In the genomic region with DNA sequence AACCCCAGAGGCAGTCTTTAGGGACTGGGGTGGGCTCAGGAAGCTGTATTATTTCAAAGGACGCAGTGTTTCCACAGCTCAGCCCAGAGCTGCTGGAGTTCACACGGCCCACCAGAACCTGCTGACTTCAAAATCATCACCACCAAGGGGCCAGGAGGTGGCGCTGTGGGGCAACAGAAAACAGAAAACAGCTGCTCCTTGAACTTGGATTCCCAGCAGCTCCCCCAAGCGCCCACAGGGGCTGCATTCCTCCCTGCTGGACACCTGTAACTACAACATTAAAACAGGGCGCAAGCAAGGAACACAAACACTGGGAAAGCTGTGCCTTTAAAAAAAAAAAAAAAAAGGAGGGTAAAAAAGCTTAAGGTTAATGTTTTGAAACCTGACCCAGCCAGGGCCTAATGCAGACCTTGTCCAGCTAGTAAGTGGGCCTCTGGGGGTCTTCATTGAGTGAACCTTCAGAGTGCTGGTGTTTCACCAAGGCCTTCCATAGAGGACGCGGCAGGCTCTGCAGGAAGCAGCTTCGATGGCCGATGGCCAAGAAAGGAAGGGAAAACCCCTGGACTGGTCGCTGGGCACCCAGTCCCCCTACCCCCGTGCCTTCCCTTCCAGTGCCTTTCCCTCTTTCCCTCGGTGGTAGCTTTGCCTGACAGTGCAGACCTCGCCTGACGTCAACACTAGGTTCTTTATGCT, we compare ENCODE assay signal across 9 cellular contexts. TPM values are rescaled to one million over a fixed set of nuclear protein-coding genes. Genes with fewer than 3 reads are reported as not detected.
A peak's percentile ranks its signal among the peaks of the same experiment; 100 is the strongest.
DNase-seq lines count a peak whose midpoint lies in the region; ATAC-seq and TF ChIP-seq lines count a peak whose summit lies in the region.
"Had no signal": no experiment of that assay in that cellular context is flagged by ENCODE, and none has a peak within 500 bp of the region (broad histone marks: within the 10 kb centered on the region; RNA-seq: fewer than 3 reads in every experiment).

No MANE protein-coding gene starts in this region.

- no peaks in the 10 kb centered on the region for H3K79me2 ChIP-seq in Karpas-422 (ENCODE audit: low read length)

- DNase-seq in GM10266 (ENCODE audit: extremely low spot score), result peak; percentile 82
- DNase-seq in Karpas-422, result peak; percentile 93
- peak; percentile 11 for DNase-seq in OCI-M2 (lab: John Stamatoyannopoulos, UW; ENCODE audit: unreplicated experiment)
- DNase-seq in activated T-cell treated with anti-CD3 and anti-CD28 coated beads for 24 hours (ENCODE audit: low read depth), result peak; percentile 70
- DNase-seq in esophagus squamous epithelium (lab: John Stamatoyannopoulos, UW), result no peak
- peak; percentile 55 to 76 (median 72) for DNase-seq in naive thymus-derived CD4-positive, alpha-beta T cell
- DNase-seq in stimulated activated CD8-positive, alpha-beta memory T cell treated with anti-CD3 and anti-CD28 coated beads, Interleukin-7, amount 100 ng/mL, for 24 hours (ENCODE audit: low read depth), result peak; percentile 64

- no peaks in the 10 kb centered on the region for H4K20me1 ChIP-seq in Karpas-422 (ENCODE audit: insufficient read depth, low read depth, low read length)

- H3K27me3 Mint-ChIP-seq in naive thymus-derived CD4-positive, alpha-beta T cell, result peaks cover 0 to 6% (median 0%) of the 10 kb centered on the region in 5 donors

- TF ChIP-seq CTCF in GM10266 (IDR thresholded peaks at IDR 0.05; ENCODE audit: control insufficient read depth, insufficient read depth, low read depth, missing control alignments) (peak; percentile 89), esophagus squamous epithelium (IDR thresholded peaks at IDR 0.05) (peak; percentile 72 to 94 (median 88))

- no peak overlapping the region for H2AFZ ChIP-seq in Karpas-422 (ENCODE audit: low read length)

- H3K4me1 ChIP-seq in Karpas-422 (ENCODE audit: low read length), result no peaks in the 10 kb centered on the region
- peaks cover 0 to 21% (median 7%) of the 10 kb centered on the region in 3 donors for H3K4me1 ChIP-seq in esophagus squamous epithelium
- no peaks in the 10 kb centered on the region for H3K4me1 ChIP-seq in naive thymus-derived CD4-positive, alpha-beta T cell (ENCODE audit: control insufficient read depth in 2 of 2, insufficient read depth in 2 of 2, low read length in 2 of 2)

- H3K36me3 ChIP-seq in Karpas-422 (ENCODE audit: insufficient read depth, low read length), result no peaks in the 10 kb centered on the region
- no peaks in the 10 kb centered on the region for H3K36me3 ChIP-seq in esophagus squamous epithelium
- H3K36me3 ChIP-seq in naive thymus-derived CD4-positive, alpha-beta T cell (ENCODE audit: control insufficient read depth in 2 of 3, insufficient read depth in 3 of 3, low read length in 3 of 3), result no peaks in the 10 kb centered on the region

- no peaks in the 10 kb centered on the region for H3K9me2 ChIP-seq in Karpas-422 (replicated peaks; ENCODE audit: insufficient read depth, low read length)

- no peaks in the 10 kb centered on the region for H3K36me3 Mint-ChIP-seq in naive thymus-derived CD4-positive, alpha-beta T cell

- CTCF ChIA-PET in naive thymus-derived CD4-positive, alpha-beta T cell (lab: Charles Lee), result interaction anchor here (0.6 to 3.2 kb wide), 23 partner anchors 8 to 1869 kb away, joined by 3 to 61 read pairs (median 4); no protein-coding TSS in a partner anchor

- peak; percentile 85 for ATAC-seq in naive thymus-derived CD4-positive, alpha-beta T cell
- no peak for ATAC-seq in GM18505 (IDR thresholded peaks at IDR 0.05; ENCODE audit: unreplicated experiment)

- intact Hi-C loops in esophagus squamous epithelium (cut with DNase I), result no loop called here
- intact Hi-C loops in naive thymus-derived CD4-positive, alpha-beta T cell (cut with micrococcal nuclease), result loop anchor here (1.0 to 10.0 kb wide), 6 partner anchors 59 to 359 kb away; no protein-coding TSS in a partner anchor

- H3K27ac ChIP-seq in Karpas-422 (ENCODE audit: low read length), result no peak overlapping the region
- H3K27ac ChIP-seq in esophagus squamous epithelium, result peak overlapping the region in 2 of 4 donors; percentile 38 to 68
- H3K27ac ChIP-seq in naive thymus-derived CD4-positive, alpha-beta T cell (ENCODE audit: low read depth, low read length), result no peak overlapping the region

- TF ChIP-seq POLR2A in esophagus squamous epithelium (IDR thresholded peaks at IDR 0.05) (no peak), GM18505 (IDR thresholded peaks at IDR 0.05; ENCODE audit: borderline replicate concordance, extremely low read depth, insufficient read depth, insufficient read length) (no peak)

- no peak overlapping the region for H3K9ac ChIP-seq in Karpas-422 (ENCODE audit: low read length)

- no peak overlapping the region for H3K27ac Mint-ChIP-seq in naive thymus-derived CD4-positive, alpha-beta T cell

- H3K9me3 Mint-ChIP-seq in naive thymus-derived CD4-positive, alpha-beta T cell, result peaks cover 0 to 4% (median 0%) of the 10 kb centered on the region in 11 donors

- H3K4me3 Mint-ChIP-seq in naive thymus-derived CD4-positive, alpha-beta T cell, result no peak overlapping the region

- POLR2A ChIA-PET in naive thymus-derived CD4-positive, alpha-beta T cell (lab: Charles Lee), result interaction anchor here (0.8 to 1.4 kb wide), 2 partner anchors 10 to 58 kb away, joined by 3 to 4 read pairs; no protein-coding TSS in a partner anchor

- 32 to 39% methylated on average over 12 of the region's 14 CpGs for WGBS in esophagus squamous epithelium, 2 donors

- H3K4me1 Mint-ChIP-seq in naive thymus-derived CD4-positive, alpha-beta T cell, result no peaks in the 10 kb centered on the region

- H3K4me3 ChIP-seq in Karpas-422 (ENCODE audit: low read length) (no peak overlapping the region), esophagus squamous epithelium (no peak overlapping the region)
- no peak overlapping the region for H3K4me3 ChIP-seq in naive thymus-derived CD4-positive, alpha-beta T cell (ENCODE audit: low read length)
- H3K4me3 ChIP-seq: skin epidermis had no signal

- H3K4me2 ChIP-seq in Karpas-422 (ENCODE audit: low read depth, low read length, poor library complexity, severe bottlenecking), result no peak overlapping the region

- H3K9me3 ChIP-seq in Karpas-422 (ENCODE audit: low read length) (no peaks in the 10 kb centered on the region), esophagus squamous epithelium (no peaks in the 10 kb centered on the region)
- H3K9me3 ChIP-seq in naive thymus-derived CD4-positive, alpha-beta T cell (ENCODE audit: control insufficient read depth in 2 of 3, low read length in 3 of 3), result no peaks in the 10 kb centered on the region

- H3K27me3 ChIP-seq in Karpas-422 (ENCODE audit: low read length) (no peaks in the 10 kb centered on the region), esophagus squamous epithelium (no peaks in the 10 kb centered on the region)
- H3K27me3 ChIP-seq in naive thymus-derived CD4-positive, alpha-beta T cell (ENCODE audit: control insufficient read depth in 2 of 2, insufficient read depth in 2 of 2, low read length in 2 of 2), result no peaks in the 10 kb centered on the region

RNA-seq across cellular contexts. Expression of gene MLPH, which starts 25.9 kb away (rescaled TPM):
- total RNA-seq in Karpas-422 (2014; rRNA removed; shearing (Covaris generic); ENCODE audit: low replicate concordance), result not detected in 2 replicates
- 10 to 100 TPM in 2 of 4 donors, 1 to 10 TPM in 2; 1.8 to 10.5 (median 7.6) TPM for total RNA-seq in esophagus squamous epithelium
- not detected for total RNA-seq in naive thymus-derived CD4-positive, alpha-beta T cell
- not detected for polyA plus RNA-seq in naive thymus-derived CD4-positive, alpha-beta T cell

RNA-seq across cellular contexts. Expression of gene PRLH, which starts 53.5 kb away (rescaled TPM):
- not detected in 2 replicates for total RNA-seq in Karpas-422 (2014; rRNA removed; shearing (Covaris generic); ENCODE audit: low replicate concordance)
- total RNA-seq in esophagus squamous epithelium, result not detected
- not detected for total RNA-seq in naive thymus-derived CD4-positive, alpha-beta T cell
- not detected for polyA plus RNA-seq in naive thymus-derived CD4-positive, alpha-beta T cell
